In the genomic region with DNA sequence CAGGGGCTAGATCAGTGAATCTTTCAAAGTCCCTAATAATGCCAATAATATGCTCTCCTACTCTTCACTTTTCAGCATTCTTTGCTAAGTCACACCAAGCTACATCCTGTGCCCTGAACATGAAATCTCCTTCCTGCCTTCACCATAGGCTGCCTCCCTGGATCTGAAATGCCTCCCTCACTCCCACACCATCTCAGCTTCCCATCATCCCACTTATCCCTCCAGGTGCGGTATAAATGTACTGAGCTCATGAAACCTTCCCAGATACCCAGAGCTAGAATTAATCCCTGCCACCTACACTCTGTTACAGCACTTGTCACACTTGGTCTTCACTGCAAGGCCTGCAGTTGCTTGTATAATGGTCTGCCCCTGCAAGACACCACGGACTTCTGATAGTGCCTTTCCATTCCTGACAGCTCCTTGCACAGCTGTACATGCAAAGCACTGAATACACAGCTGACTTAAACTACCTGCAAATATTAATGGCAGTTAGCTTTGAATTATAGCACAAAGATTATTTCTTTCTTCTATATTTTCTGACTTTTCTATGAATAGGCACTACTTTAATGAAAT, we compare ENCODE assay signal across 26 cellular contexts.
"Had no signal": no experiment of that assay in that cellular context is flagged by ENCODE, and none has a peak within 500 bp of the region (broad histone marks: within the 10 kb centered on the region; RNA-seq: fewer than 3 reads in every experiment).

No MANE protein-coding gene starts in this region.

- H3K27me3 Mint-ChIP-seq: brain had no signal

- H3K9me3 Mint-ChIP-seq: activated naive CD4-positive, alpha-beta T cell treated with anti-CD3 and anti-CD28 coated beads, Interleukin-2, amount 10 ng/mL, durations not matched to agents 7 days and 5 days; activated naive CD8-positive, alpha-beta T cell treated with anti-CD3 and anti-CD28 coated beads, Interleukin-2, amount 50 U/mL, for 24 hours; brain; endodermal cell; nephron had no signal

- ATAC-seq: left colon, lower lobe of right lung, right cardiac atrium had no signal

- H3K27me3 ChIP-seq: transverse colon, uterus had no signal

- H3K36me3 Mint-ChIP-seq: activated naive CD4-positive, alpha-beta T cell treated with anti-CD3 and anti-CD28 coated beads, Interleukin-2, amount 10 ng/mL, durations not matched to agents 7 days and 5 days; brain had no signal

- H3K4me3 ChIP-seq: lower lobe of right lung, prostate gland, skin epidermis, transverse colon, uterus had no signal

- H3K9me3 ChIP-seq: lower lobe of right lung, prostate gland, transverse colon, uterus had no signal

- H3K27ac Mint-ChIP-seq: activated naive CD4-positive, alpha-beta T cell treated with anti-CD3 and anti-CD28 coated beads, Interleukin-2, amount 10 ng/mL, durations not matched to agents 7 days and 5 days; endodermal cell; nephron had no signal

- H3K4me1 ChIP-seq: lower lobe of right lung, prostate gland, transverse colon, uterus had no signal

- H3K4me1 Mint-ChIP-seq: activated naive CD4-positive, alpha-beta T cell treated with anti-CD3 and anti-CD28 coated beads, Interleukin-2, amount 10 ng/mL, durations not matched to agents 7 days and 5 days; endodermal cell had no signal

- H3K36me3 ChIP-seq: lower lobe of right lung, prostate gland, transverse colon, uterus had no signal

- H3K4me3 Mint-ChIP-seq: activated naive CD4-positive, alpha-beta T cell treated with anti-CD3 and anti-CD28 coated beads, Interleukin-2, amount 10 ng/mL, durations not matched to agents 7 days and 5 days; activated naive CD8-positive, alpha-beta T cell treated with anti-CD3 and anti-CD28 coated beads, Interleukin-2, amount 50 U/mL, for 24 hours; brain; endodermal cell; nephron had no signal

- H3K27ac ChIP-seq: epithelial cell of prostate, lower lobe of right lung, prostate gland, skin epidermis, transverse colon, uterus had no signal

- DNase-seq: activated CD4-positive, CD25-positive, alpha-beta regulatory T cell treated with anti-CD3 and anti-CD28 coated beads, Interleukin-2, amount 50 U/mL, for 72 hours; activated CD8-positive, alpha-beta memory T cell treated with anti-CD3 and anti-CD28 coated beads for 24 hours; activated CD8-positive, alpha-beta memory T cell treated with anti-CD3 and anti-CD28 coated beads, Interleukin-2, amount 50 U/mL, for 48 hours; activated effector memory CD4-positive, alpha-beta T cell treated with Interleukin-2 at 50 U/mL for 16 hours; activated naive CD4-positive, alpha-beta T cell treated with anti-CD3 and anti-CD28 coated beads, Interleukin-2, amount 10 ng/mL, durations not matched to agents 7 days and 5 days; activated naive CD8-positive, alpha-beta T cell treated with anti-CD3 and anti-CD28 coated beads, Interleukin-2, amount 50 U/mL, for 24 hours; activated T-cell treated with anti-CD3 and anti-CD28 coated beads, Interleukin-2, amount 50 U/mL, for 48 hours; anterior cingulate cortex; endodermal cell; foreskin fibroblast; hippocampal formation; islet precursor cell; left colon; lower lobe of right lung; right cardiac atrium; stimulated activated CD4-positive, alpha-beta T cell treated with anti-CD3 and anti-CD28 coated beads, Interleukin-4, amount 100 ng/mL, for 24 hours; stimulated activated naive CD4-positive, alpha-beta T cell; substantia nigra; T-helper 9 cell; transverse colon; uterus had no signal
